Comparison of ENCODE assay signal across 19 cellular contexts in genomic region chr7:17040701-17041100, GRCh38.
A peak's percentile ranks its signal among the peaks of the same experiment; 100 is the strongest.
DNase-seq lines count a peak whose midpoint lies in the region; ATAC-seq, FAIRE-seq and TF ChIP-seq lines count a peak whose summit lies in the region.
"Had no signal": no experiment of that assay in that cellular context is flagged by ENCODE, and none has a peak within 500 bp of the region (broad histone marks: within the 10 kb centered on the region; RNA-seq: fewer than 3 reads in every experiment).

No MANE protein-coding gene starts in this region.

- H3K36me3 Mint-ChIP-seq in HFFc6 (ENCODE audit: low read depth) (no peaks in the 10 kb centered on the region), astrocyte (ENCODE audit: low read depth, unreplicated experiment) (peaks cover 2% of the 10 kb centered on the region), type B pancreatic cell (no peaks in the 10 kb centered on the region)
- H3K36me3 Mint-ChIP-seq: activated naive CD8-positive, alpha-beta T cell; CD8-positive, alpha-beta T cell; WTC11 had no signal

- ATAC-seq in right cardiac atrium (no peak), HG03457 (IDR thresholded peaks at IDR 0.05; ENCODE audit: unreplicated experiment) (no peak)
- ATAC-seq: activated T-cell treated with anti-CD3 and anti-CD28 coated beads, Interleukin-2, amount 50 U/mL, for 4 hours; CD8-positive, alpha-beta T cell; HCT116; K562; WTC11 had no signal

- no peak for TF ChIP-seq CTCF in HFFc6 (IDR thresholded peaks at IDR 0.05)
- TF ChIP-seq CTCF in astrocyte (IDR thresholded peaks at IDR 0.05; ENCODE audit: insufficient read depth, low read depth, low read length): no peak
- TF ChIP-seq CTCF in type B pancreatic cell (conservative IDR thresholded peaks at IDR 0.05): no peak

- no peaks in the 10 kb centered on the region for H3K79me1 ChIP-seq in mesenchymal stem cell (replicated peaks; ENCODE audit: low read length, poor library complexity, severe bottlenecking)

- H4K91ac ChIP-seq in mesenchymal stem cell (ENCODE audit: low read length): no peak overlapping the region

- no peak overlapping the region for H3K14ac ChIP-seq in mesenchymal stem cell (ENCODE audit: low read length in 2 of 2)

- H2BK12ac ChIP-seq in mesenchymal stem cell (ENCODE audit: low read length in 2 of 2): no peak overlapping the region

- H3K9me3 ChIP-seq in astrocyte (ENCODE audit: insufficient read depth, low read depth, low read length) (no peaks in the 10 kb centered on the region), mesenchymal stem cell (ENCODE audit: control insufficient read depth, low read length) (no peaks in the 10 kb centered on the region), right cardiac atrium (ENCODE audit: control insufficient read depth, low read length) (no peaks in the 10 kb centered on the region)
- H3K9me3 ChIP-seq: stomach had no signal

- H3K4me3 ChIP-seq in astrocyte (ENCODE audit: insufficient read depth, low read depth, low read length) (no peak overlapping the region), mesenchymal stem cell (ENCODE audit: insufficient read depth in 1 of 2, low read depth in 1 of 2, low read length in 2 of 2) (no peak overlapping the region), right cardiac atrium (ENCODE audit: low read length) (no peak overlapping the region)
- H3K4me3 ChIP-seq: K562, stomach had no signal

- H4K8ac ChIP-seq in mesenchymal stem cell (ENCODE audit: low read length): no peak overlapping the region

- H3K27ac ChIP-seq in astrocyte (ENCODE audit: low read depth, low read length) (no peak overlapping the region), mesenchymal stem cell (ENCODE audit: low read length, poor library complexity, severe bottlenecking) (no peak overlapping the region), right cardiac atrium (ENCODE audit: low read length) (no peak overlapping the region)

- H3K27me3 ChIP-seq in astrocyte (ENCODE audit: insufficient read depth, low read length): no peaks in the 10 kb centered on the region
- no peaks in the 10 kb centered on the region for H3K27me3 ChIP-seq in mesenchymal stem cell (ENCODE audit: control insufficient read depth in 1 of 2, insufficient read depth in 1 of 2, low read length in 2 of 2)
- no peaks in the 10 kb centered on the region for H3K27me3 ChIP-seq in right cardiac atrium (ENCODE audit: control insufficient read depth, insufficient read depth)
- H3K27me3 ChIP-seq: stomach had no signal

- no peaks in the 10 kb centered on the region for H3K79me2 ChIP-seq in astrocyte (ENCODE audit: insufficient read depth, low read length)

- H2BK15ac ChIP-seq in mesenchymal stem cell (ENCODE audit: low read depth, poor library complexity, severe bottlenecking): no peak overlapping the region

- H3K27me3 Mint-ChIP-seq in HFFc6 (ENCODE audit: insufficient read depth): no peaks in the 10 kb centered on the region
- H3K27me3 Mint-ChIP-seq in astrocyte (ENCODE audit: low read depth, unreplicated experiment): peaks cover 4% of the 10 kb centered on the region
- H3K27me3 Mint-ChIP-seq in type B pancreatic cell: no peaks in the 10 kb centered on the region

- no peak overlapping the region for H3K9ac ChIP-seq in astrocyte (ENCODE audit: low read length)
- H3K9ac ChIP-seq in mesenchymal stem cell (ENCODE audit: low read length): peak overlapping the region; percentile 72

- WGBS in mesenchymal stem cell: 46% methylated on average over 4 of the region's 4 CpGs
- WGBS in right cardiac atrium: 35% methylated on average over 4 of the region's 4 CpGs

- H2BK120ac ChIP-seq in mesenchymal stem cell (ENCODE audit: low read depth, low read length): no peak overlapping the region

- H3K4me1 ChIP-seq in astrocyte (ENCODE audit: insufficient read depth, low read length) (peaks cover 15% of the 10 kb centered on the region), mesenchymal stem cell (ENCODE audit: control insufficient read depth, insufficient read depth, low read depth, low read length) (no peaks in the 10 kb centered on the region), right cardiac atrium (ENCODE audit: control insufficient read depth, insufficient read depth, low read length) (peaks cover 4% of the 10 kb centered on the region)

- H3K4me3 Mint-ChIP-seq in HFFc6 (no peak overlapping the region), astrocyte (ENCODE audit: unreplicated experiment) (no peak overlapping the region), type B pancreatic cell (no peak overlapping the region)
- H3K4me3 Mint-ChIP-seq: activated CD8-positive, alpha-beta T cell treated with anti-CD3 and anti-CD28 coated beads for 36 hours; activated naive CD8-positive, alpha-beta T cell; activated T-cell treated with anti-CD3 and anti-CD28 coated beads, Interleukin-2, amount 50 U/mL, for 4 hours; CD8-positive, alpha-beta T cell; WTC11 had no signal

- H3K4ac ChIP-seq in mesenchymal stem cell (ENCODE audit: low read depth in 1 of 2, low read length in 2 of 2): no peak overlapping the region

- H3K23ac ChIP-seq in mesenchymal stem cell (ENCODE audit: low read length in 2 of 2): no peak overlapping the region

- H3K27ac Mint-ChIP-seq in HFFc6: peak overlapping the region; percentile 96; the same call in 1 of the 2 replicates
- no peak overlapping the region for H3K27ac Mint-ChIP-seq in astrocyte (ENCODE audit: unreplicated experiment)
- no peak overlapping the region for H3K27ac Mint-ChIP-seq in type B pancreatic cell
- H3K27ac Mint-ChIP-seq: activated CD8-positive, alpha-beta T cell treated with anti-CD3 and anti-CD28 coated beads for 36 hours; activated naive CD8-positive, alpha-beta T cell; CD8-positive, alpha-beta T cell; WTC11 had no signal

- H3K4me2 ChIP-seq in astrocyte (ENCODE audit: low read length) (no peak overlapping the region), mesenchymal stem cell (ENCODE audit: low read length, poor library complexity, severe bottlenecking) (no peak overlapping the region)

- no peaks in the 10 kb centered on the region for H4K20me1 ChIP-seq in astrocyte (ENCODE audit: insufficient read depth, low read length)

- H2AFZ ChIP-seq in astrocyte (ENCODE audit: low read depth, low read length): no peak overlapping the region
- H2AFZ ChIP-seq in mesenchymal stem cell (ENCODE audit: low read depth, low read length): no peak overlapping the region

- intact Hi-C loops in right cardiac atrium (cut with DNase I): no loop called here

- no peaks in the 10 kb centered on the region for H3K36me3 ChIP-seq in astrocyte (ENCODE audit: insufficient read depth, low read length)
- no peaks in the 10 kb centered on the region for H3K36me3 ChIP-seq in mesenchymal stem cell (ENCODE audit: control insufficient read depth in 1 of 2, insufficient read depth in 2 of 2, low read depth in 1 of 2, low read length in 2 of 2)
- H3K36me3 ChIP-seq: stomach had no signal

- no peaks in the 10 kb centered on the region for H3K9me3 Mint-ChIP-seq in HFFc6
- peaks cover 3% of the 10 kb centered on the region for H3K9me3 Mint-ChIP-seq in astrocyte (ENCODE audit: unreplicated experiment)
- H3K9me3 Mint-ChIP-seq in type B pancreatic cell: no peaks in the 10 kb centered on the region
- H3K9me3 Mint-ChIP-seq: activated CD8-positive, alpha-beta T cell treated with anti-CD3 and anti-CD28 coated beads for 36 hours; activated T-cell treated with anti-CD3 and anti-CD28 coated beads, Interleukin-2, amount 50 U/mL, for 4 hours; CD8-positive, alpha-beta T cell; WTC11 had no signal

- H3K18ac ChIP-seq in mesenchymal stem cell (ENCODE audit: low read depth in 1 of 2, low read length in 2 of 2): no peak overlapping the region

- no peak overlapping the region for H2AK5ac ChIP-seq in mesenchymal stem cell (ENCODE audit: low read length, severe bottlenecking)

- no peak overlapping the region for H2BK5ac ChIP-seq in mesenchymal stem cell (ENCODE audit: low read depth, low read length, poor library complexity, severe bottlenecking)

- peak; percentile 21 for FAIRE-seq in A204.1 (lab: Jason Lieb, UNC)
- peak; percentile 70 for FAIRE-seq in astrocyte (lab: Jason Lieb, UNC)
- FAIRE-seq: K562, urothelium cell line had no signal

- H3K4me1 Mint-ChIP-seq in HFFc6 (ENCODE audit: low read depth): peaks cover 78% of the 10 kb centered on the region
- peaks cover 10% of the 10 kb centered on the region for H3K4me1 Mint-ChIP-seq in astrocyte (ENCODE audit: low read depth, unreplicated experiment)
- H3K4me1 Mint-ChIP-seq in type B pancreatic cell (ENCODE audit: unreplicated experiment): peaks cover 15% of the 10 kb centered on the region

- no peak for DNase-seq in HFFc6
- DNase-seq in astrocyte (ENCODE audit: low read depth): no peak
- DNase-seq in mesenchymal stem cell: no peak
- DNase-seq in right cardiac atrium: no peak
- no peak for DNase-seq in type B pancreatic cell (ENCODE audit: extremely low spot score, unreplicated experiment)
- DNase-seq in activated T-cell treated with anti-CD3 and anti-CD28 coated beads for 4 hours: no peak
- DNase-seq: activated CD8-positive, alpha-beta T cell treated with anti-CD3 and anti-CD28 coated beads for 36 hours; activated T-cell treated with anti-CD3 and anti-CD28 coated beads, Interleukin-2, amount 50 U/mL, for 4 hours; CD8-positive, alpha-beta T cell; NCI-H1930; stimulated activated CD4-positive, alpha-beta T cell treated with anti-CD3 and anti-CD28 coated beads, Interleukin-4, amount 100 ng/mL, for 24 hours; stomach had no signal
